ENCODE assay signal across 9 cellular contexts in genomic region chr14:76761849-76762616, GRCh38. TPM values are rescaled to one million over a fixed set of nuclear protein-coding genes. Genes with fewer than 3 reads are reported as not detected.
DNase-seq lines count a peak whose midpoint lies in the region; ATAC-seq, FAIRE-seq and TF ChIP-seq lines count a peak whose summit lies in the region.
"Had no signal": no experiment of that assay in that cellular context is flagged by ENCODE, and none has a peak within 500 bp of the region (broad histone marks: within the 10 kb centered on the region; RNA-seq: fewer than 3 reads in every experiment).

No MANE protein-coding gene starts in this region.

- DNase-seq in DMS 273 (lab: John Stamatoyannopoulos, UW; ENCODE audit: unreplicated experiment), result peak; percentile 79
- DNase-seq in DMS 273 treated with DMSO at 0.1 percent for 48 hours (lab: John Stamatoyannopoulos, UW), result no peak
- DNase-seq in body of pancreas, result no peak
- DNase-seq in left lobe of liver (ENCODE audit: low spot score), result peak; percentile 51
- DNase-seq in RCC 7860 (ENCODE audit: low spot score), result no peak
- no peak for DNase-seq in RKO (ENCODE audit: low spot score)

- H3K9ac ChIP-seq in stomach smooth muscle (ENCODE audit: low read length in 2 of 2), result peak overlapping the region; percentile 5 to 18

- intact Hi-C loops in body of pancreas (cut with DNase I), result no loop called here

- no peak for TF ChIP-seq CTCF in body of pancreas (IDR thresholded peaks at IDR 0.05)

- H3K27ac ChIP-seq in body of pancreas, result peak overlapping the region in 3 of 4 donors; percentile 4 to 62 (median 48)
- no peak overlapping the region for H3K27ac ChIP-seq in stomach smooth muscle (ENCODE audit: low read length)
- H3K27ac ChIP-seq: 22Rv1 had no signal

- FAIRE-seq in RCC 7860 (lab: Jason Lieb, UNC), result no peak

- H3K36me3 ChIP-seq in body of pancreas (replicated peaks in 1 of 2; ENCODE audit: insufficient read depth in 1 of 2, low read depth in 2 of 2), result no peaks in the 10 kb centered on the region
- H3K36me3 ChIP-seq in stomach smooth muscle (ENCODE audit: control insufficient read depth in 2 of 2, insufficient read depth in 2 of 2, low read length in 2 of 2), result no peaks in the 10 kb centered on the region

- H3K9me3 ChIP-seq in body of pancreas (no peaks in the 10 kb centered on the region), stomach smooth muscle (ENCODE audit: control insufficient read depth in 2 of 2, low read length in 2 of 2) (no peaks in the 10 kb centered on the region)

- H3K27me3 ChIP-seq in body of pancreas (no peaks in the 10 kb centered on the region), stomach smooth muscle (ENCODE audit: control insufficient read depth in 1 of 2, insufficient read depth in 2 of 2, low read length in 2 of 2) (peaks cover 4 to 9% of the 10 kb centered on the region in 2 donors)

- H3K4me3 ChIP-seq in body of pancreas (peak overlapping the region; percentile 5 to 35), stomach smooth muscle (ENCODE audit: low read length in 2 of 2) (peak overlapping the region; percentile 61 to 81)

- TF ChIP-seq POLR2A in body of pancreas (IDR thresholded peaks at IDR 0.05), result no peak

- H3K4me1 ChIP-seq in body of pancreas (peaks cover 20% of the 10 kb centered on the region), stomach smooth muscle (ENCODE audit: control insufficient read depth, insufficient read depth, low read length) (peaks cover 36% of the 10 kb centered on the region)

- WGBS in body of pancreas, 2 donors, result 0 to 1% methylated on average over 4 to 71 of the region's 80 CpGs

- ATAC-seq in HG03439 (IDR thresholded peaks at IDR 0.05; ENCODE audit: unreplicated experiment) (peak; percentile 37), body of pancreas (peak; percentile 61), left lobe of liver (peak; percentile 61)

RNA-seq across cellular contexts. Expression of gene VASH1, which starts 0.8 kb away (rescaled TPM):
- total RNA-seq in body of pancreas (1 to 10 TPM; 3.1 to 5.9 TPM), left lobe of liver (3.0 TPM)

RNA-seq across cellular contexts. Expression of gene ANGEL1, which starts 50.6 kb away (rescaled TPM):
- total RNA-seq in body of pancreas (10 to 100 TPM; 26.5 to 44.2 TPM), left lobe of liver (22.2 TPM)

Comparison
In these comparisons a context has a peak if more than half of its experiments do, and no peak if none do; other contexts are left out.
1. DNase-seq: peak in DMS 273 (single experiment) and left lobe of liver (single experiment); none in DMS 273 treated with DMSO at 0.1 percent for 48 hours (single experiment), body of pancreas (0 of 4), RCC 7860 (single experiment) and RKO (single experiment).
2. Peak in every context shown above with its lines, with median percentiles within 50 percentile points of each other: ATAC-seq.